ENCODE assay signal across 8 cellular contexts in genomic region chr15:48811325-48811938, GRCh38. TPM values are rescaled to one million over a fixed set of nuclear protein-coding genes. Genes with fewer than 3 reads are reported as not detected.
A peak's percentile ranks its signal among the peaks of the same experiment; 100 is the strongest.
DNase-seq lines count a peak whose midpoint lies in the region; ATAC-seq and TF ChIP-seq lines count a peak whose summit lies in the region.

No MANE protein-coding gene starts in this region.

- no peaks in the 10 kb centered on the region for H3K4me1 ChIP-seq in trophoblast cell (ENCODE audit: control insufficient read depth in 1 of 2, insufficient read depth in 2 of 2, low read length in 2 of 2)

- no peaks in the 10 kb centered on the region for H3K9me3 ChIP-seq in trophoblast cell (ENCODE audit: insufficient read depth, low read depth, low read length)

- peak overlapping the region; percentile 68 for H2AFZ ChIP-seq in trophoblast cell (ENCODE audit: insufficient read depth, low read length, poor library complexity)

- H2AK5ac ChIP-seq in trophoblast cell (ENCODE audit: low read length) = no peak overlapping the region

- no peak overlapping the region for H3K18ac ChIP-seq in trophoblast cell (ENCODE audit: low read length)

- peaks cover 3% of the 10 kb centered on the region for H3K79me1 ChIP-seq in trophoblast cell (ENCODE audit: low read length)

- H2BK120ac ChIP-seq in trophoblast cell (ENCODE audit: insufficient read depth, low read length, poor library complexity) = no peak overlapping the region

- H3K27ac ChIP-seq in trophoblast cell (ENCODE audit: low read depth, low read length) = no peak overlapping the region

- H3K27me3 ChIP-seq in trophoblast cell (ENCODE audit: insufficient read depth, low read length) = no peaks in the 10 kb centered on the region

- H3K4me3 ChIP-seq in fibroblast of pulmonary artery (replicated peaks; ENCODE audit: low read depth, low read length) (peak overlapping the region; percentile 96), trophoblast cell (ENCODE audit: low read depth, low read length) (peak overlapping the region; percentile 79)

- no peak overlapping the region for H4K8ac ChIP-seq in trophoblast cell (ENCODE audit: low read depth, low read length)

- no peak overlapping the region for H3K23ac ChIP-seq in trophoblast cell (ENCODE audit: low read length)

- no peak overlapping the region for H4K12ac ChIP-seq in trophoblast cell (ENCODE audit: low read depth, low read length)

- DNase-seq in NCI-H2107 treated with DMSO at 0.1 percent for 48 hours (lab: John Stamatoyannopoulos, UW; ENCODE audit: unreplicated experiment) = peak; percentile 46
- DNase-seq in NCI-H2107 (lab: John Stamatoyannopoulos, UW) = no peak
- peak; percentile 41 for DNase-seq in RPMI8226
- no peak for DNase-seq in fibroblast of pulmonary artery (ENCODE audit: low read depth)
- DNase-seq in trophoblast cell = no peak
- DNase-seq in epidermal melanocyte (ENCODE audit: insufficient read length, low spot score) = no peak

- TF ChIP-seq CTCF in fibroblast of pulmonary artery (IDR thresholded peaks at IDR 0.05; ENCODE audit: low read length, missing control alignments) = no peak

- peak overlapping the region; percentile 85 for H3K4me2 ChIP-seq in trophoblast cell (ENCODE audit: low read length)

- H3K4ac ChIP-seq in trophoblast cell (ENCODE audit: low read depth, low read length) = no peak overlapping the region

- no peak overlapping the region for H2BK5ac ChIP-seq in trophoblast cell (ENCODE audit: low read depth, low read length, poor library complexity)

- no CpG with 5 or more reads among the region's 23 CpGs for WGBS in trophoblast cell (ENCODE audit: extremely low coverage, insufficient coverage, insufficient read length)

- H3K79me2 ChIP-seq in trophoblast cell (ENCODE audit: control insufficient read depth, insufficient read depth, low read length, poor library complexity) = no peaks in the 10 kb centered on the region

- H3K14ac ChIP-seq in trophoblast cell (ENCODE audit: low read length) = no peak overlapping the region

- no peak overlapping the region for H2BK12ac ChIP-seq in trophoblast cell (ENCODE audit: low read length)

- ATAC-seq in HG02610 (IDR thresholded peaks at IDR 0.05; ENCODE audit: unreplicated experiment) = no peak
- ATAC-seq in GM18873 (IDR thresholded peaks at IDR 0.05; ENCODE audit: low FRiP score, unreplicated experiment) = no peak

- no peaks in the 10 kb centered on the region for H3K36me3 ChIP-seq in trophoblast cell (ENCODE audit: control insufficient read depth in 1 of 2, insufficient read depth in 2 of 2, low read length in 2 of 2)

- peak overlapping the region; percentile 31 for H3K9ac ChIP-seq in trophoblast cell (ENCODE audit: low read length)

- no peak overlapping the region for H4K91ac ChIP-seq in trophoblast cell (ENCODE audit: low read depth, low read length)

RNA-seq across cellular contexts. Expression of gene CEP152, which starts 0.6 kb away (rescaled TPM):
- 4.2 and 4.9 TPM in 2 replicates for polyA plus RNA-seq in trophoblast cell (2013)

Comparison
In these comparisons a context has a peak if more than half of its experiments do, and no peak if none do; other contexts are left out.
1. DNase-seq: peak in NCI-H2107 treated with DMSO at 0.1 percent for 48 hours (single experiment) and RPMI8226 (single experiment); none in NCI-H2107 (single experiment), fibroblast of pulmonary artery (single experiment), trophoblast cell (0 of 2) and epidermal melanocyte (single experiment).